In the genomic region with DNA sequence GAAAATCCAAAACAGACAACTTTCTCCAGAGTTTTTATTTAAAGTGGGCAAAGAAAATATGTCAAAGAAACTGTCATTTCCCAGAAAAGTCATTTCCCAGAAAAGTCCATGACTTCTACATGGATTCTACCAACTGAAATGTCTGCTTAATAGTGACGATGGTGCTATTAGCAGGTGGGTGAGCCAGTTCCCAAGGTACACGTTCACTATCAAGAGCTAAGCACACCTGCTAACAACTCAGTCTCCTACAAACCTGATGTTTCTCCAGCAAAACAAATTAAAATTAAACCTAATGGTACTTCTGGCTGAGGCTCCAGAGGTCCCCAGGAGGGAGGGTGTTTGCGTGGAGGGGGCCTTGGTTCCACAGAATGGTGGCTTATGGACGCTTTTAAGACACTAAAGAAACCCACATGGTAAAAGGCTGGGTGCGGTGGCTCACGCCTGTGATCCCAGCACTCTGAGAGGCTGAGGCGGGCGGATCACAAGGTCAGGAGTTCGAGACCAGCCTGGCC, we compare ENCODE assay signal across 22 cellular contexts. TPM values are rescaled to one million over a fixed set of nuclear protein-coding genes. Genes with fewer than 3 reads are reported as not detected.
"Had no signal": no experiment of that assay in that cellular context is flagged by ENCODE, and none has a peak within 500 bp of the region (broad histone marks: within the 10 kb centered on the region; RNA-seq: fewer than 3 reads in every experiment).

No MANE protein-coding gene starts in this region.

- FAIRE-seq: endothelial cell of umbilical vein, islet of Langerhans had no signal

- DNase-seq: activated CD4-positive, CD25-positive, alpha-beta regulatory T cell treated with anti-CD3 and anti-CD28 coated beads, Interleukin-2, amount 50 U/mL, for 72 hours; activated gamma-delta T cell treated with Interleukin-2 at 50 U/mL for 16 hours; adrenal gland; effector CD8-positive, alpha-beta T cell; esophagus squamous epithelium; left colon; nucleus accumbens; retina; spleen; stimulated activated CD4-positive, alpha-beta T cell treated with anti-CD3 and anti-CD28 coated beads, Interleukin-4, amount 100 ng/mL, for 4 hours; stimulated activated naive B cell treated with anti-CD40 and anti-IgM and Interleukin-4, amounts not matched to agents 10 μg/mL and 1 μg/mL and 100 μg/mL, for 72 hours; T-helper 1 cell; T-helper 9 cell; thyroid gland had no signal

- H3K36me3 ChIP-seq: adrenal gland, cardiac muscle cell, esophagus squamous epithelium, thyroid gland had no signal

- H3K4me1 ChIP-seq: spleen, thyroid gland had no signal

- H3K9me3 ChIP-seq: adrenal gland, esophagus squamous epithelium, spleen, thyroid gland had no signal

- ATAC-seq: activated naive CD4-positive, alpha-beta T cell treated with anti-CD3 and anti-CD28 coated beads, Interleukin-2, amount 50 U/mL, for 72 hours had no signal

- H3K27ac ChIP-seq: adrenal gland, cardiac muscle cell, esophagus squamous epithelium, thyroid gland had no signal

- H3K4me3 ChIP-seq: adrenal gland, cardiac muscle cell, esophagus squamous epithelium, lung, spleen, thyroid gland had no signal

- H3K27me3 ChIP-seq: cardiac muscle cell, esophagus squamous epithelium, spleen, thyroid gland had no signal

RNA-seq across cellular contexts. Expression of gene POU2AF1, which starts 26.8 kb away (rescaled TPM):
- total RNA-seq: cardiac muscle cell, chondrocyte, endothelial cell of umbilical vein, mesothelial cell of epicardium had no signal
- polyA plus RNA-seq: cardiac muscle cell, endothelial cell of umbilical vein had no signal

RNA-seq across cellular contexts. Expression of gene POU2AF3, which starts 53.9 kb away (rescaled TPM):
- total RNA-seq: activated CD8-positive, alpha-beta memory T cell treated with anti-CD3 and anti-CD28 coated beads for 36 hours; activated naive CD4-positive, alpha-beta T cell treated with anti-CD3 and anti-CD28 coated beads, Interleukin-2, amount 50 U/mL, for 72 hours; chondrocyte; endothelial cell of umbilical vein had no signal
- polyA plus RNA-seq: endothelial cell of umbilical vein had no signal
